In the genomic region with DNA sequence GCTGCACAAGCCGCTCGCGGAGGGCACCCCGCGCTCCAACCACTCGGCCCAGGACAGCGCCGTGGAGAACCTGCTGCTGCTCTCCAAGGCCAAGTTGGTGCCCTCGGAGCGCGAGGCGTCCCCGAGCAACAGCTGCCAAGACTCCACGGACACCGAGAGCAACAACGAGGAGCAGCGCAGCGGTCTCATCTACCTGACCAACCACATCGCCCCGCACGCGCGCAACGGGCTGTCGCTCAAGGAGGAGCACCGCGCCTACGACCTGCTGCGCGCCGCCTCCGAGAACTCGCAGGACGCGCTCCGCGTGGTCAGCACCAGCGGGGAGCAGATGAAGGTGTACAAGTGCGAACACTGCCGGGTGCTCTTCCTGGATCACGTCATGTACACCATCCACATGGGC, we compare ENCODE assay signal across 1 cellular context.
TF ChIP-seq lines count a peak whose summit lies in the region.

No MANE protein-coding gene starts in this region.

TF ChIP-seq in SK-N-SH, 30 proteins besides CTCF, POLR2A, EP300 and RAD21 (continued from another document):
- TF ChIP-seq, protein P1, sequence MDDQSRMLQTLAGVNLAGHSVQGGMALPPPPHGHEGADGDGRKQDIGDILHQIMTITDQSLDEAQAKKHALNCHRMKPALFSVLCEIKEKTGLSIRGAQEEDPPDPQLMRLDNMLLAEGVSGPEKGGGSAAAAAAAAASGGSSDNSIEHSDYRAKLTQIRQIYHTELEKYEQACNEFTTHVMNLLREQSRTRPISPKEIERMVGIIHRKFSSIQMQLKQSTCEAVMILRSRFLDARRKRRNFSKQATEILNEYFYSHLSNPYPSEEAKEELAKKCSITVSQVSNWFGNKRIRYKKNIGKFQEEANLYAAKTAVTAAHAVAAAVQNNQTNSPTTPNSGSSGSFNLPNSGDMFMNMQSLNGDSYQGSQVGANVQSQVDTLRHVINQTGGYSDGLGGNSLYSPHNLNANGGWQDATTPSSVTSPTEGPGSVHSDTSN (IDR thresholded peaks at IDR 0.05): no peak
- TF ChIP-seq, protein P2, sequence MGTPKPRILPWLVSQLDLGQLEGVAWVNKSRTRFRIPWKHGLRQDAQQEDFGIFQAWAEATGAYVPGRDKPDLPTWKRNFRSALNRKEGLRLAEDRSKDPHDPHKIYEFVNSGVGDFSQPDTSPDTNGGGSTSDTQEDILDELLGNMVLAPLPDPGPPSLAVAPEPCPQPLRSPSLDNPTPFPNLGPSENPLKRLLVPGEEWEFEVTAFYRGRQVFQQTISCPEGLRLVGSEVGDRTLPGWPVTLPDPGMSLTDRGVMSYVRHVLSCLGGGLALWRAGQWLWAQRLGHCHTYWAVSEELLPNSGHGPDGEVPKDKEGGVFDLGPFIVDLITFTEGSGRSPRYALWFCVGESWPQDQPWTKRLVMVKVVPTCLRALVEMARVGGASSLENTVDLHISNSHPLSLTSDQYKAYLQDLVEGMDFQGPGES (IDR thresholded peaks at IDR 0.05; ENCODE audit: low read depth, low read length): no peak
- TF ChIP-seq, protein P3, sequence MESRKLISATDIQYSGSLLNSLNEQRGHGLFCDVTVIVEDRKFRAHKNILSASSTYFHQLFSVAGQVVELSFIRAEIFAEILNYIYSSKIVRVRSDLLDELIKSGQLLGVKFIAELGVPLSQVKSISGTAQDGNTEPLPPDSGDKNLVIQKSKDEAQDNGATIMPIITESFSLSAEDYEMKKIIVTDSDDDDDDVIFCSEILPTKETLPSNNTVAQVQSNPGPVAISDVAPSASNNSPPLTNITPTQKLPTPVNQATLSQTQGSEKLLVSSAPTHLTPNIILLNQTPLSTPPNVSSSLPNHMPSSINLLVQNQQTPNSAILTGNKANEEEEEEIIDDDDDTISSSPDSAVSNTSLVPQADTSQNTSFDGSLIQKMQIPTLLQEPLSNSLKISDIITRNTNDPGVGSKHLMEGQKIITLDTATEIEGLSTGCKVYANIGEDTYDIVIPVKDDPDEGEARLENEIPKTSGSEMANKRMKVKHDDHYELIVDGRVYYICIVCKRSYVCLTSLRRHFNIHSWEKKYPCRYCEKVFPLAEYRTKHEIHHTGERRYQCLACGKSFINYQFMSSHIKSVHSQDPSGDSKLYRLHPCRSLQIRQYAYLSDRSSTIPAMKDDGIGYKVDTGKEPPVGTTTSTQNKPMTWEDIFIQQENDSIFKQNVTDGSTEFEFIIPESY (IDR thresholded peaks at IDR 0.05; ENCODE audit: borderline replicate concordance, low read depth): no peak
- TF ChIP-seq TEAD4 (IDR thresholded peaks at IDR 0.05; ENCODE audit: borderline replicate concordance, insufficient read depth): no peak
